Comparison of ENCODE assay signal across 2 cellular contexts in the genomic region with DNA sequence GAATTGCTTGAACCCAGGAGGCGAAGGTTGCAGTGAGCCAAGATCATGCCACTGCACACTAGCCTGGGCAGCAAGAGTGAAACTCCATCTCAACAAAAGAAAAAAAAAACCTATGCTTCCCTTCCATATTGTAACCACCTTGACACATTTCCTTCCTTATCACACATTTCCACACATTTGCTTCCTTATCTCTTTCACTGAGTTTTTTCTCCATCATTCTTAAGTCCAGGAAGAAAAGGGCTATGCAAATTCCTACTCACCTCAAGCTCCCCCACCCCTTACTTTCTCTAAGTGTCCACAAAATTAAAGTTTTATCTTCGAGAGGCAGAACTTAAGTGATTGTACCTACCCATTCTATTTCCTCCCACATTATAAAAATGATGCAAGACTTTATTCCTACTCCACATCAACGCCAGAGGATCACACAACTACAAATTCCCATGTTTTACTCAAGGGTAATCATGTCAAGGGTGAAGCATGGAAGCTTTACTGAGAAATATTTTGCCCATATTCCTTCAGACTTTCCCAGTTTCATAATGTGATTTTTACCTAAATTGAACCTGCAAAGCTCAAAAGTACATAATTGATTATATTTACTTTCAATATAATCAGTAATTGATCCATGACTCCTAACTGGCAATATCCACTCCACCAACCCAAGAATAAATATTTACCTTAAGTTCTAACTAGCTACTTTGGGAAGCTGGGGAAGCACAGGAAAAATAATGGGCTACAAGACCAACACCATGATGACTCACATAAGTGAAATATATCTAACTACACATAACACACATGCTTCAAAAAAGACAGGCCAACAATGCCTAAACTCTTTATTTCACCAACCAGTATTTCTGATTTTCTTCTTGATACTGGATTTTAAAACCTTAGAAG.
TF ChIP-seq lines count a peak whose summit lies in the region.

No MANE protein-coding gene starts in this region.

TF ChIP-seq in IMR-90, 13 proteins besides CTCF, POLR2A, EP300 and RAD21:
- TF ChIP-seq BHLHE40 (IDR thresholded peaks at IDR 0.05; ENCODE audit: low read depth, low read length) (no peak), CEBPB (IDR thresholded peaks at IDR 0.05; ENCODE audit: low read depth, low read length) (0 out of 2 replicates have a peak, but pooled peaks have one; percentile 13)

TF ChIP-seq in K562, 482 proteins besides CTCF, POLR2A, EP300 and RAD21 (continues in another document):
- no peak for TF ChIP-seq GABPA (tag; conservative IDR thresholded peaks at IDR 0.05; ENCODE audit: low read depth)
- peak; percentile 76 for TF ChIP-seq SMARCA4 (IDR thresholded peaks at IDR 0.05)
- TF ChIP-seq MYC (IDR thresholded peaks at IDR 0.05; ENCODE audit: low read depth, low read length), result 0 out of 2 replicates have a peak, but pooled peaks have one; percentile 21
- TF ChIP-seq MYC (CRISPR knock-in tag; IDR thresholded peaks at IDR 0.05; ENCODE audit: borderline replicate concordance, low read depth), result no peak
- TF ChIP-seq TAF15 (IDR thresholded peaks at IDR 0.05; ENCODE audit: low read depth, low read length), result no peak
- peak; percentile 71 for TF ChIP-seq ZNF175 (CRISPR knock-in tag; IDR thresholded peaks at IDR 0.05; ENCODE audit: low read depth)
- TF ChIP-seq HDAC3 (IDR thresholded peaks at IDR 0.05; ENCODE audit: borderline replicate concordance, partially characterized antibody), result no peak
- no peak for TF ChIP-seq ZFP1 (CRISPR knock-in tag; IDR thresholded peaks at IDR 0.05)
- TF ChIP-seq ZEB2 (IDR thresholded peaks at IDR 0.05), result peak; percentile 84
- TF ChIP-seq RFX7 (CRISPR knock-in tag; IDR thresholded peaks at IDR 0.05), result no peak
- peak; percentile 73; the same call in 1 of the 2 replicates for TF ChIP-seq DPF2 (IDR thresholded peaks at IDR 0.05)
- TF ChIP-seq, protein P1, sequence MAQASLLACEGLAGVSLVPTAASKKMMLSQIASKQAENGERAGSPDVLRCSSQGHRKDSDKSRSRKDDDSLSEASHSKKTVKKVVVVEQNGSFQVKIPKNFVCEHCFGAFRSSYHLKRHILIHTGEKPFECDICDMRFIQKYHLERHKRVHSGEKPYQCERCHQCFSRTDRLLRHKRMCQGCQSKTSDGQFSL (CRISPR knock-in tag; IDR thresholded peaks at IDR 0.05), result no peak
- TF ChIP-seq, protein P1 (tag; IDR thresholded peaks at IDR 0.05), result no peak
- no peak for TF ChIP-seq FUS (optimal IDR thresholded peaks at IDR 0.05; ENCODE audit: low read depth, low read length)
- TF ChIP-seq SMARCE1 (IDR thresholded peaks at IDR 0.05), result peak; percentile 72
- no peak for TF ChIP-seq FOXK2 (conservative IDR thresholded peaks at IDR 0.05 in 1 of 2, IDR thresholded peaks at IDR 0.05 in 1 of 2; ENCODE audit: low read depth in 2 of 2)
- TF ChIP-seq CBFA2T3 (IDR thresholded peaks at IDR 0.05), result peak; percentile 81
- TF ChIP-seq ZNF124 (CRISPR knock-in tag; IDR thresholded peaks at IDR 0.05), result no peak
- no peak for TF ChIP-seq SMAD3 (CRISPR knock-in tag; conservative IDR thresholded peaks at IDR 0.05)
- TF ChIP-seq CTBP1 (IDR thresholded peaks at IDR 0.05; ENCODE audit: borderline replicate concordance), result peak; percentile 14; the same call in 1 of the 2 replicates
- TF ChIP-seq ILF3 (IDR thresholded peaks at IDR 0.05; ENCODE audit: borderline replicate concordance), result no peak
- peak; percentile 79; the same call in 1 of the 2 replicates for TF ChIP-seq ZNF384 (IDR thresholded peaks at IDR 0.05; ENCODE audit: low read depth, low read length)
- peak; percentile 19; the same call in 1 of the 2 replicates for TF ChIP-seq SUPT5H (IDR thresholded peaks at IDR 0.05)
- TF ChIP-seq KDM5B (IDR thresholded peaks at IDR 0.05; ENCODE audit: insufficient replicate concordance, low read depth, low read length), result no peak
- no peak for TF ChIP-seq ZNF274 (IDR thresholded peaks at IDR 0.05; ENCODE audit: borderline replicate concordance, low read depth, low read length)
- TF ChIP-seq, protein P2, sequence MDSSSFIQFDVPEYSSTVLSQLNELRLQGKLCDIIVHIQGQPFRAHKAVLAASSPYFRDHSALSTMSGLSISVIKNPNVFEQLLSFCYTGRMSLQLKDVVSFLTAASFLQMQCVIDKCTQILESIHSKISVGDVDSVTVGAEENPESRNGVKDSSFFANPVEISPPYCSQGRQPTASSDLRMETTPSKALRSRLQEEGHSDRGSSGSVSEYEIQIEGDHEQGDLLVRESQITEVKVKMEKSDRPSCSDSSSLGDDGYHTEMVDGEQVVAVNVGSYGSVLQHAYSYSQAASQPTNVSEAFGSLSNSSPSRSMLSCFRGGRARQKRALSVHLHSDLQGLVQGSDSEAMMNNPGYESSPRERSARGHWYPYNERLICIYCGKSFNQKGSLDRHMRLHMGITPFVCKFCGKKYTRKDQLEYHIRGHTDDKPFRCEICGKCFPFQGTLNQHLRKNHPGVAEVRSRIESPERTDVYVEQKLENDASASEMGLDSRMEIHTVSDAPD (CRISPR knock-in tag; IDR thresholded peaks at IDR 0.05), result no peak
- peak; percentile 48 for TF ChIP-seq CBFA2T2 (conservative IDR thresholded peaks at IDR 0.05)
- no peak for TF ChIP-seq LARP7 (IDR thresholded peaks at IDR 0.05)
- TF ChIP-seq, protein P3, sequence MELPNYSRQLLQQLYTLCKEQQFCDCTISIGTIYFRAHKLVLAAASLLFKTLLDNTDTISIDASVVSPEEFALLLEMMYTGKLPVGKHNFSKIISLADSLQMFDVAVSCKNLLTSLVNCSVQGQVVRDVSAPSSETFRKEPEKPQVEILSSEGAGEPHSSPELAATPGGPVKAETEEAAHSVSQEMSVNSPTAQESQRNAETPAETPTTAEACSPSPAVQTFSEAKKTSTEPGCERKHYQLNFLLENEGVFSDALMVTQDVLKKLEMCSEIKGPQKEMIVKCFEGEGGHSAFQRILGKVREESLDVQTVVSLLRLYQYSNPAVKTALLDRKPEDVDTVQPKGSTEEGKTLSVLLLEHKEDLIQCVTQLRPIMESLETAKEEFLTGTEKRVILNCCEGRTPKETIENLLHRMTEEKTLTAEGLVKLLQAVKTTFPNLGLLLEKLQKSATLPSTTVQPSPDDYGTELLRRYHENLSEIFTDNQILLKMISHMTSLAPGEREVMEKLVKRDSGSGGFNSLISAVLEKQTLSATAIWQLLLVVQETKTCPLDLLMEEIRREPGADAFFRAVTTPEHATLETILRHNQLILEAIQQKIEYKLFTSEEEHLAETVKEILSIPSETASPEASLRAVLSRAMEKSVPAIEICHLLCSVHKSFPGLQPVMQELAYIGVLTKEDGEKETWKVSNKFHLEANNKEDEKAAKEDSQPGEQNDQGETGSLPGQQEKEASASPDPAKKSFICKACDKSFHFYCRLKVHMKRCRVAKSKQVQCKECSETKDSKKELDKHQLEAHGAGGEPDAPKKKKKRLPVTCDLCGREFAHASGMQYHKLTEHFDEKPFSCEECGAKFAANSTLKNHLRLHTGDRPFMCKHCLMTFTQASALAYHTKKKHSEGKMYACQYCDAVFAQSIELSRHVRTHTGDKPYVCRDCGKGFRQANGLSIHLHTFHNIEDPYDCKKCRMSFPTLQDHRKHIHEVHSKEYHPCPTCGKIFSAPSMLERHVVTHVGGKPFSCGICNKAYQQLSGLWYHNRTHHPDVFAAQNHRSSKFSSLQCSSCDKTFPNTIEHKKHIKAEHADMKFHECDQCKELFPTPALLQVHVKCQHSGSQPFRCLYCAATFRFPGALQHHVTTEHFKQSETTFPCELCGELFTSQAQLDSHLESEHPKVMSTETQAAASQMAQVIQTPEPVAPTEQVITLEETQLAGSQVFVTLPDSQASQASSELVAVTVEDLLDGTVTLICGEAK (IDR thresholded peaks at IDR 0.05), result peak; percentile 46; the same call in 1 of the 2 replicates
- TF ChIP-seq, protein P3 (CRISPR knock-in tag; IDR thresholded peaks at IDR 0.05), result no peak
- TF ChIP-seq, protein P4, sequence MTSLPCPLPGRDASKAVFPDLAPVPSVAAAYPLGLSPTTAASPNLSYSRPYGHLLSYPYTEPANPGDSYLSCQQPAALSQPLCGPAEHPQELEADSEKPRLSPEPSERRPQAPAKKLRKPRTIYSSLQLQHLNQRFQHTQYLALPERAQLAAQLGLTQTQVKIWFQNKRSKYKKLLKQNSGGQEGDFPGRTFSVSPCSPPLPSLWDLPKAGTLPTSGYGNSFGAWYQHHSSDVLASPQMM (CRISPR knock-in tag; IDR thresholded peaks at IDR 0.05), result no peak
- TF ChIP-seq, protein P5, sequence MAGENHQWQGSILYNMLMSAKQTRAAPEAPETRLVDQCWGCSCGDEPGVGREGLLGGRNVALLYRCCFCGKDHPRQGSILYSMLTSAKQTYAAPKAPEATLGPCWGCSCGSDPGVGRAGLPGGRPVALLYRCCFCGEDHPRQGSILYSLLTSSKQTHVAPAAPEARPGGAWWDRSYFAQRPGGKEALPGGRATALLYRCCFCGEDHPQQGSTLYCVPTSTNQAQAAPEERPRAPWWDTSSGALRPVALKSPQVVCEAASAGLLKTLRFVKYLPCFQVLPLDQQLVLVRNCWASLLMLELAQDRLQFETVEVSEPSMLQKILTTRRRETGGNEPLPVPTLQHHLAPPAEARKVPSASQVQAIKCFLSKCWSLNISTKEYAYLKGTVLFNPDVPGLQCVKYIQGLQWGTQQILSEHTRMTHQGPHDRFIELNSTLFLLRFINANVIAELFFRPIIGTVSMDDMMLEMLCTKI (IDR thresholded peaks at IDR 0.05; ENCODE audit: partially characterized antibody), result no peak
- TF ChIP-seq POLR3G (IDR thresholded peaks at IDR 0.05; ENCODE audit: extremely low read depth, insufficient read length, insufficient replicate concordance), result no peak
- TF ChIP-seq CEBPG (CRISPR knock-in tag; IDR thresholded peaks at IDR 0.05), result no peak
- TF ChIP-seq CEBPG (tag; conservative IDR thresholded peaks at IDR 0.05 in 1 of 2, IDR thresholded peaks at IDR 0.05 in 1 of 2), result peak in 1 of 2 experiments; percentile 71; a peak in 1 of 4 replicates
- 0 out of 2 replicates have a peak, but pooled peaks have one; percentile 16 for TF ChIP-seq FOSL1 (tag; conservative IDR thresholded peaks at IDR 0.05)
- TF ChIP-seq TCF3 (CRISPR knock-in tag; IDR thresholded peaks at IDR 0.05), result peak; percentile 79
- peak; percentile 68 for TF ChIP-seq MTA2 (IDR thresholded peaks at IDR 0.05; ENCODE audit: low read depth)
- no peak for TF ChIP-seq U2AF1 (optimal IDR thresholded peaks at IDR 0.05; ENCODE audit: low read depth, low read length)
- no peak for TF ChIP-seq CREM (IDR thresholded peaks at IDR 0.05; ENCODE audit: low read depth)
- no peak for TF ChIP-seq RCOR1 (IDR thresholded peaks at IDR 0.05; ENCODE audit: borderline replicate concordance in 1 of 2, low read depth in 2 of 2, low read length in 2 of 2)
- TF ChIP-seq BRF1 (IDR thresholded peaks at IDR 0.05; ENCODE audit: borderline replicate concordance, extremely low read depth, insufficient read length), result no peak
- TF ChIP-seq ZNF24 (IDR thresholded peaks at IDR 0.05), result no peak
- TF ChIP-seq FOXK1 (CRISPR knock-in tag; IDR thresholded peaks at IDR 0.05; ENCODE audit: borderline replicate concordance), result no peak
- peak; percentile 64 for TF ChIP-seq TEAD4 (IDR thresholded peaks at IDR 0.05; ENCODE audit: low read length)
- no peak for TF ChIP-seq TEAD4 (CRISPR knock-in tag; IDR thresholded peaks at IDR 0.05; ENCODE audit: borderline replicate concordance)
- no peak for TF ChIP-seq ESRRB (CRISPR knock-in tag; IDR thresholded peaks at IDR 0.05; ENCODE audit: borderline replicate concordance)
- peak; percentile 69; the same call in 1 of the 2 replicates for TF ChIP-seq TAL1 (IDR thresholded peaks at IDR 0.05)
- TF ChIP-seq CCAR2 (IDR thresholded peaks at IDR 0.05; ENCODE audit: low read depth, low read length), result no peak
- TF ChIP-seq PRPF4 (IDR thresholded peaks at IDR 0.05; ENCODE audit: insufficient read depth, low read depth, low read length, poor library complexity, severe bottlenecking), result no peak
- no peak for TF ChIP-seq NFRKB (IDR thresholded peaks at IDR 0.05; ENCODE audit: low read depth)
- peak; percentile 79 for TF ChIP-seq SOX6 (IDR thresholded peaks at IDR 0.05)
- no peak for TF ChIP-seq ZNF76 (CRISPR knock-in tag; IDR thresholded peaks at IDR 0.05; ENCODE audit: borderline replicate concordance)
- TF ChIP-seq JUND (IDR thresholded peaks at IDR 0.05; ENCODE audit: borderline replicate concordance, low read depth, low read length), result no peak
- 0 out of 3 replicates have a peak, but pooled peaks have one; percentile 22 for TF ChIP-seq JUND (tag; IDR thresholded peaks at IDR 0.05; ENCODE audit: borderline replicate concordance, low read depth, low read length)
- no peak for TF ChIP-seq NCOA6 (IDR thresholded peaks at IDR 0.05)
- no peak for TF ChIP-seq HNRNPK (IDR thresholded peaks at IDR 0.05; ENCODE audit: low read depth, low read length, poor library complexity, severe bottlenecking)
- no peak for TF ChIP-seq ZNF444 (CRISPR knock-in tag; IDR thresholded peaks at IDR 0.05)
- no peak for TF ChIP-seq SRSF9 (IDR thresholded peaks at IDR 0.05; ENCODE audit: borderline replicate concordance, low read depth, low read length)
- TF ChIP-seq, protein P6, sequence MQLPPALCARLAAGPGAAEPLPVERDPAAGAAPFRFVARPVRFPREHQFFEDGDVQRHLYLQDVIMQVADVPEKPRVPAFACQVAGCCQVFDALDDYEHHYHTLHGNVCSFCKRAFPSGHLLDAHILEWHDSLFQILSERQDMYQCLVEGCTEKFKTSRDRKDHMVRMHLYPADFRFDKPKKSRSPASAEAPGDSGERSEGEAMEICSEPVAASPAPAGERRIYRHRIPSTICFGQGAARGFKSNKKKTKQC (CRISPR knock-in tag; IDR thresholded peaks at IDR 0.05), result no peak
